Comparison of ENCODE assay signal across 13 cellular contexts in genomic region chr5:126597156-126597555, GRCh38. TPM values are rescaled to one million over a fixed set of nuclear protein-coding genes. Genes with fewer than 3 reads are reported as not detected.
DNase-seq lines count a peak whose midpoint lies in the region; ATAC-seq and TF ChIP-seq lines count a peak whose summit lies in the region.
"Had no signal": no experiment of that assay in that cellular context is flagged by ENCODE, and none has a peak within 500 bp of the region (broad histone marks: within the 10 kb centered on the region; RNA-seq: fewer than 3 reads in every experiment).

No MANE protein-coding gene starts in this region.

- peaks cover 17 to 27% of the 10 kb centered on the region in 2 donors for H3K27me3 Mint-ChIP-seq in natural killer cell (ENCODE audit: low read depth in 2 of 2)
- peaks cover 8 to 23% of the 10 kb centered on the region in 2 donors for H3K27me3 Mint-ChIP-seq in natural killer cell treated with Interleukin-12 subunit alpha and Interleukin-12 subunit beta and Interleukin-15 and Interleukin-18, amount 100 ng/mL, for 72 hours

- TF ChIP-seq POLR2A in gastroesophageal sphincter (IDR thresholded peaks at IDR 0.05) = no peak

- H3K4me1 Mint-ChIP-seq in natural killer cell = peaks cover 17 to 21% of the 10 kb centered on the region in 2 donors
- H3K4me1 Mint-ChIP-seq in natural killer cell treated with Interleukin-12 subunit alpha and Interleukin-12 subunit beta and Interleukin-15 and Interleukin-18, amount 100 ng/mL, for 72 hours (ENCODE audit: low read depth in 2 of 2) = peaks cover 14 to 16% of the 10 kb centered on the region in 2 donors

- TF ChIP-seq CTCF in natural killer cell (IDR thresholded peaks at IDR 0.05) = no peak
- no peak for TF ChIP-seq CTCF in astrocyte of the cerebellum (IDR thresholded peaks at IDR 0.05; ENCODE audit: low read depth, low read length, missing control alignments)
- no peak for TF ChIP-seq CTCF in foreskin fibroblast (IDR thresholded peaks at IDR 0.05; ENCODE audit: low read depth, low read length)
- no peak for TF ChIP-seq CTCF in gastroesophageal sphincter (IDR thresholded peaks at IDR 0.05)

- peaks cover 0 to 41% (median 8%) of the 10 kb centered on the region in 3 donors for H3K4me1 ChIP-seq in gastroesophageal sphincter

- intact Hi-C loops in natural killer cell (cut with micrococcal nuclease) = no loop called here

- H3K36me3 Mint-ChIP-seq in natural killer cell = no peaks in the 10 kb centered on the region
- peaks cover 4% of the 10 kb centered on the region for H3K36me3 Mint-ChIP-seq in natural killer cell treated with Interleukin-12 subunit alpha and Interleukin-12 subunit beta and Interleukin-15 and Interleukin-18, amount 100 ng/mL, for 72 hours
- H3K36me3 Mint-ChIP-seq: activated naive CD8-positive, alpha-beta T cell had no signal

- no peak for TF ChIP-seq EP300 in gastroesophageal sphincter (IDR thresholded peaks at IDR 0.05)

- ATAC-seq in natural killer cell (no peak), gastroesophageal sphincter (no peak), GM19467 (IDR thresholded peaks at IDR 0.05; ENCODE audit: unreplicated experiment) (no peak), GM21825 (IDR thresholded peaks at IDR 0.05; ENCODE audit: unreplicated experiment) (no peak)
- ATAC-seq in natural killer cell treated with Interleukin-12 subunit alpha and Interleukin-12 subunit beta and Interleukin-15 and Interleukin-18, amount 100 ng/mL, for 72 hours = no peak

- H3K4me3 ChIP-seq in astrocyte of the cerebellum (ENCODE audit: low read depth, low read length) = no peak overlapping the region
- H3K4me3 ChIP-seq in foreskin fibroblast (ENCODE audit: low read depth in 1 of 2, low read length in 2 of 2) = no peak overlapping the region
- no peak overlapping the region for H3K4me3 ChIP-seq in gastroesophageal sphincter
- H3K4me3 ChIP-seq: smooth muscle cell, upper lobe of left lung had no signal

- DNase-seq in natural killer cell = no peak
- no peak for DNase-seq in natural killer cell treated with Interleukin-12 subunit alpha and Interleukin-12 subunit beta and Interleukin-15 and Interleukin-18, amount 100 ng/mL, for 72 hours (ENCODE audit: low spot score)
- peak; percentile 16 for DNase-seq in astrocyte of the cerebellum (ENCODE audit: low read depth)
- DNase-seq in foreskin fibroblast = peak; percentile 76 to 87
- DNase-seq in stimulated activated CD4-positive, alpha-beta T cell treated with anti-CD3 and anti-CD28 coated beads, Interleukin-2, amount 100 ng/mL, for 48 hours = no peak
- DNase-seq: NCI-H2029, upper lobe of left lung had no signal

- 80 to 83% methylated on average over 3 to 4 of the region's 4 CpGs for WGBS in gastroesophageal sphincter (ENCODE audit: low coverage in 1 of 2), 2 donors

- in situ Hi-C loops in astrocyte of the cerebellum (cut with HindIII; ENCODE audit: low sequenced_read_pairs) = loop anchor here (10.0 kb wide), 1 partner anchor 252 kb away; no protein-coding TSS in a partner anchor

- no peaks in the 10 kb centered on the region for H3K9me3 Mint-ChIP-seq in natural killer cell
- H3K9me3 Mint-ChIP-seq in natural killer cell treated with Interleukin-12 subunit alpha and Interleukin-12 subunit beta and Interleukin-15 and Interleukin-18, amount 100 ng/mL, for 72 hours = no peaks in the 10 kb centered on the region
- H3K9me3 Mint-ChIP-seq: T-helper 2 cell treated with Interferon-gamma antibody and Interleukin-4, amounts not matched to agents 5 μg/mL and 100 μg/mL, for 36 hours had no signal

- H3K36me3 ChIP-seq in gastroesophageal sphincter = peaks cover 0 to 3% of the 10 kb centered on the region in 2 donors
- H3K36me3 ChIP-seq: upper lobe of left lung had no signal

- H3K27ac Mint-ChIP-seq in natural killer cell = no peak overlapping the region
- no peak overlapping the region for H3K27ac Mint-ChIP-seq in natural killer cell treated with Interleukin-12 subunit alpha and Interleukin-12 subunit beta and Interleukin-15 and Interleukin-18, amount 100 ng/mL, for 72 hours
- H3K27ac Mint-ChIP-seq: activated naive CD8-positive, alpha-beta T cell; T-helper 2 cell treated with Interferon-gamma antibody and Interleukin-4, amounts not matched to agents 5 μg/mL and 100 μg/mL, for 36 hours had no signal

- H3K27me3 ChIP-seq in gastroesophageal sphincter = no peaks in the 10 kb centered on the region
- H3K27me3 ChIP-seq: upper lobe of left lung had no signal

- no peak overlapping the region for H3K27ac ChIP-seq in gastroesophageal sphincter

- H3K4me3 Mint-ChIP-seq in natural killer cell = peak overlapping the region; percentile 49
- H3K4me3 Mint-ChIP-seq in natural killer cell treated with Interleukin-12 subunit alpha and Interleukin-12 subunit beta and Interleukin-15 and Interleukin-18, amount 100 ng/mL, for 72 hours = no peak overlapping the region
- H3K4me3 Mint-ChIP-seq: activated naive CD8-positive, alpha-beta T cell; T-helper 2 cell treated with Interferon-gamma antibody and Interleukin-4, amounts not matched to agents 5 μg/mL and 100 μg/mL, for 36 hours had no signal

- no peaks in the 10 kb centered on the region for H3K9me3 ChIP-seq in gastroesophageal sphincter
- H3K9me3 ChIP-seq: upper lobe of left lung had no signal

RNA-seq across cellular contexts. Expression of gene ALDH7A1, which starts 2.1 kb away (rescaled TPM):
- 1 to 10 TPM in 2 of 3 donors, under 1 TPM in 1; 0.66 to 1.3 (median 1.2) TPM for total RNA-seq in natural killer cell
- total RNA-seq in natural killer cell treated with Interleukin-12 subunit alpha and Interleukin-12 subunit beta and Interleukin-15 and Interleukin-18, amount 100 ng/mL, for 72 hours = 1 to 10 TPM in 1 of 2 donors, under 1 TPM in 1; 0.81 to 1.2 TPM
- 10 to 100 TPM; 13.6 to 23.4 (median 18.6) TPM for total RNA-seq in gastroesophageal sphincter

RNA-seq across cellular contexts. Expression of gene PHAX, which starts 3.6 kb away (rescaled TPM):
- 10 to 100 TPM; 39.2 to 43.6 (median 40.0) TPM for total RNA-seq in natural killer cell
- 10 to 100 TPM; 31.5 to 37.7 TPM for total RNA-seq in natural killer cell treated with Interleukin-12 subunit alpha and Interleukin-12 subunit beta and Interleukin-15 and Interleukin-18, amount 100 ng/mL, for 72 hours
- total RNA-seq in gastroesophageal sphincter = 10 to 100 TPM; 57.3 to 83.4 (median 68.2) TPM

Comparison
In these comparisons a context has a peak if more than half of its experiments do, and no peak if none do; other contexts are left out.
1. DNase-seq: peak in astrocyte of the cerebellum (single experiment) and foreskin fibroblast (2 of 2); none in natural killer cell (single experiment), natural killer cell treated with Interleukin-12 subunit alpha and Interleukin-12 subunit beta and Interleukin-15 and Interleukin-18, amount 100 ng/mL, for 72 hours (single experiment) and stimulated activated CD4-positive, alpha-beta T cell treated with anti-CD3 and anti-CD28 coated beads, Interleukin-2, amount 100 ng/mL, for 48 hours (0 of 2).
2. RNA of gene ALDH7A1, which starts 2.1 kb away (total RNA-seq): 13.6 to 23.4 TPM in gastroesophageal sphincter; 0.81 to 1.2 TPM in natural killer cell treated with Interleukin-12 subunit alpha and Interleukin-12 subunit beta and Interleukin-15 and Interleukin-18, amount 100 ng/mL, for 72 hours and 0.66 to 1.3 TPM in natural killer cell; every median in the first group is over 4 times any median in the second.